Comparison of ENCODE assay signal across 8 cellular contexts in genomic region chr15:81450721-81451120, GRCh38.
"Had no signal": no experiment of that assay in that cellular context is flagged by ENCODE, and none has a peak within 500 bp of the region (broad histone marks: within the 10 kb centered on the region; RNA-seq: fewer than 3 reads in every experiment).

No MANE protein-coding gene starts in this region.

- FAIRE-seq: G401.6, GM12878, GM12891, GM12892, GM18507, GM19239 had no signal

- DNase-seq: GDM1, GF-D8 had no signal

- H3K4me3 ChIP-seq: GM12878 had no signal

- ATAC-seq: GM12878 had no signal
